ENCODE assay signal across 8 cellular contexts in the genomic region with DNA sequence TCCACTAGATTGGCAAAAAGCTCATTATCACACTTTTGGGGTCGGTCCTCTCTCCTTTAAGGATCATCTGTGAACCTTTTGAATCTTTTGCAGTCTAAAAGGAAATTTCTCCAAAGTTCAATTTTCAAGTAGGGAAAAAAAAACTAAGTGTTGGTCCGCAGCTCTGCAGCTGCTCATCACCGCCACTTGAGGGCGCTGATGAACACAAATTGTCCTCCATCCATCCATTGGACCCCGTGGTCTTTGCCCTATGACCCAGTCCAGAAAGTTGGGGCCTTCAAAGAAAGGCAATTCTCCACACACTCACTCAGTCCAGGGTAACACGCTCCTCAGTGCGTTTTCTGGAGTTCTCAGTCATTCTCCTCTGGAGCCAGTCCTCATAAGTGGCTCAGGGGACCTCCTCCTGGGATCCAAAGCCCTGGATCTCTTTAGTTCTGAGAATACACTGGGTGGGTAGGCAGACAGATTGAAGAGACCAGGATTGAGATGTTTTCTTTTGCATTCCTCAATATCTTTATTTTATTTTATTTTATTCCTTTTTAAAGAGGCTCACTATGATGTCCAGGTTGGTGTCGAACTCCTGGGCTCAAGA.
DNase-seq lines count a peak whose midpoint lies in the region; ATAC-seq and TF ChIP-seq lines count a peak whose summit lies in the region.

No MANE protein-coding gene starts in this region.

- H3K36me3 ChIP-seq in hepatocyte (replicated peaks; ENCODE audit: insufficient read depth, low read depth) = no peaks in the 10 kb centered on the region

- POLR2A ChIA-PET in RWPE1 (lab: Yijun Ruan, JAX; ENCODE audit: low non-redundant PET) = no interaction called here

- TF ChIP-seq CTCF in GM12874 (IDR thresholded peaks at IDR 0.05; ENCODE audit: insufficient read depth, low read depth, low read length) (peak; percentile 71), RWPE1 (conservative IDR thresholded peaks at IDR 0.05; ENCODE audit: low read depth) (peak; percentile 55), hepatocyte (IDR thresholded peaks at IDR 0.05; ENCODE audit: poor library complexity) (peak; percentile 58)

- 40% methylated on average over 8 of the region's 8 CpGs for WGBS in hepatocyte (ENCODE audit: low lambda C conversion rate, missing lambda C conversion rate)

- H3K27me3 ChIP-seq in hepatocyte = no peaks in the 10 kb centered on the region

- no peak overlapping the region for H3K4me3 ChIP-seq in hepatocyte

- CTCF ChIA-PET in RWPE1 (lab: Yijun Ruan, JAX) = interaction anchor here (0.5 to 1.2 kb wide), 11 partner anchors 20 to 1342 kb away, joined by 3 to 5 read pairs (median 3); no protein-coding TSS in a partner anchor

- no peaks in the 10 kb centered on the region for H3K4me1 ChIP-seq in hepatocyte (ENCODE audit: insufficient read depth)

- no peak overlapping the region for H2AFZ ChIP-seq in hepatocyte

- H3K4me2 ChIP-seq in hepatocyte = no peak overlapping the region

- no peak overlapping the region for H3K27ac ChIP-seq in RWPE1
- no peak overlapping the region for H3K27ac ChIP-seq in hepatocyte

- ATAC-seq in HG03442 (IDR thresholded peaks at IDR 0.05; ENCODE audit: unreplicated experiment) = no peak
- no peak for ATAC-seq in GM21576 (IDR thresholded peaks at IDR 0.05; ENCODE audit: unreplicated experiment)
- ATAC-seq in GM18861 (IDR thresholded peaks at IDR 0.05; ENCODE audit: unreplicated experiment) = no peak

- no peaks in the 10 kb centered on the region for H4K20me1 ChIP-seq in hepatocyte (ENCODE audit: insufficient read depth, poor library complexity, severe bottlenecking)

- no peaks in the 10 kb centered on the region for H3K9me2 ChIP-seq in hepatocyte (replicated peaks; ENCODE audit: insufficient read depth)

- no peaks in the 10 kb centered on the region for H3K9me3 ChIP-seq in hepatocyte (ENCODE audit: low read depth)

- DNase-seq in ACHN (peak; percentile 4), RWPE1 (ENCODE audit: low spot score) (peak; percentile 28), hepatocyte (ENCODE audit: low spot score) (peak; percentile 17), NCI-H1436 (lab: John Stamatoyannopoulos, UW) (no peak)

- H3K79me2 ChIP-seq in hepatocyte = no peaks in the 10 kb centered on the region

- in situ Hi-C loops in ACHN (cut with HindIII; ENCODE audit: low pct_ligation_motif_present, low pct_unique_long_range_greater_than_20kb, low sequenced_read_pairs) = no loop called here
